29 cellular contexts compared by ENCODE assay signal in the genomic region with DNA sequence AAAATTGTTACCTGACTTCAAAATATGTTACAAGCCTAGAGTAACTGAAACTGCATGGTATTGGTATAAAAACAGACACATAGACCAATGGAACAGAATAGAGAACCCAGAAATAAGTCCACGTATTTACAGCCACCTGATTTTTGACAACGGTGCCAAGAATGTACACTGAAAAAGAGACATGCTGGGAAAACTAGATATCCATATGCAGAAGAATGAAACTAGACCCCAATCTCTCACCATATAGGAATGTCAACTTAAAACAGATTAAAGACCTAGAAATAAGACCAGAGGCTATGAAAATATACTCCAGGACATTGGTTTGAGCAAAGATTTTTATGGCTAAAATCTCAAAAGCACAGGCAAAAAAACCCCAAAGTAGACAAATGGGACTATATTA.
"Had no signal": no experiment of that assay in that cellular context is flagged by ENCODE, and none has a peak within 500 bp of the region (broad histone marks: within the 10 kb centered on the region; RNA-seq: fewer than 3 reads in every experiment).

No MANE protein-coding gene starts in this region.

- H3K9me3 Mint-ChIP-seq: activated CD4-positive, alpha-beta memory T cell treated with anti-CD3 and anti-CD28 coated beads for 36 hours; activated CD4-positive, alpha-beta T cell treated with anti-CD3 and anti-CD28 coated beads, Interleukin-2, amount 10 ng/mL, durations not matched to agents 24 days and 14 days; activated naive CD4-positive, alpha-beta T cell treated with anti-CD3 and anti-CD28 coated beads for 36 hours; activated naive CD4-positive, alpha-beta T cell treated with anti-CD3 and anti-CD28 coated beads, Interleukin-2, amount 50 U/mL, for 24 hours; activated naive CD8-positive, alpha-beta T cell treated with anti-CD3 and anti-CD28 coated beads for 36 hours; activated T-helper 1 cell treated with anti-CD3 and anti-CD28 coated beads, Interleukin-12 subunit alpha, Interleukin-12 subunit beta, Interleukin-2, Interleukin-4 antibody, amounts not matched to agents 30 ng/mL and 10 ng/mL and 1 ng/mL, durations not matched to agents 14 hours and 24 hours and 36 hours; activated T-helper 2 cell treated with anti-CD3 and anti-CD28 coated beads, Interferon-gamma antibody, Interleukin-2, Interleukin-4, amounts not matched to agents 10 μg/mL and 5 μg/mL and 100 μg/mL, durations not matched to agents 14 hours and 24 hours and 36 hours; brain; central memory CD8-positive, alpha-beta T cell had no signal

- H3K4me3 Mint-ChIP-seq: activated CD4-positive, alpha-beta memory T cell treated with anti-CD3 and anti-CD28 coated beads for 36 hours; activated CD4-positive, alpha-beta T cell treated with anti-CD3 and anti-CD28 coated beads for 36 hours; activated CD4-positive, alpha-beta T cell treated with anti-CD3 and anti-CD28 coated beads, Interleukin-2, amount 10 ng/mL, durations not matched to agents 24 days and 14 days; activated CD8-positive, alpha-beta memory T cell treated with anti-CD3 and anti-CD28 coated beads, Interleukin-2, amount 10 ng/mL, durations not matched to agents 7 days and 5 days; activated CD8-positive, alpha-beta T cell treated with anti-CD3 and anti-CD28 coated beads, Interleukin-2, amount 10 ng/mL, durations not matched to agents 7 days and 5 days; activated naive CD4-positive, alpha-beta T cell treated with anti-CD3 and anti-CD28 coated beads for 36 hours; activated naive CD4-positive, alpha-beta T cell treated with anti-CD3 and anti-CD28 coated beads, Interleukin-2, amount 50 U/mL, for 24 hours; activated naive CD8-positive, alpha-beta T cell treated with anti-CD3 and anti-CD28 coated beads for 36 hours; activated naive CD8-positive, alpha-beta T cell treated with anti-CD3 and anti-CD28 coated beads, Interleukin-2, amount 50 U/mL, for 24 hours; activated T-helper 1 cell treated with anti-CD3 and anti-CD28 coated beads, Interleukin-12 subunit alpha, Interleukin-12 subunit beta, Interleukin-2, Interleukin-4 antibody, amounts not matched to agents 30 ng/mL and 10 ng/mL and 1 ng/mL, durations not matched to agents 14 hours and 24 hours and 36 hours; brain; central memory CD8-positive, alpha-beta T cell had no signal

- H3K4me1 Mint-ChIP-seq: activated CD4-positive, alpha-beta T cell treated with anti-CD3 and anti-CD28 coated beads for 36 hours; activated naive CD4-positive, alpha-beta T cell treated with anti-CD3 and anti-CD28 coated beads, Interleukin-2, amount 50 U/mL, for 24 hours; activated naive CD8-positive, alpha-beta T cell treated with anti-CD3 and anti-CD28 coated beads for 36 hours; brain; central memory CD8-positive, alpha-beta T cell had no signal

- DNase-seq: activated CD4-positive, alpha-beta memory T cell treated with anti-CD3 and anti-CD28 coated beads for 36 hours; activated CD4-positive, alpha-beta T cell treated with anti-CD3 and anti-CD28 coated beads for 36 hours; activated CD4-positive, alpha-beta T cell treated with anti-CD3 and anti-CD28 coated beads, Interleukin-2, amount 10 ng/mL, durations not matched to agents 24 days and 14 days; activated CD4-positive, CD25-positive, alpha-beta regulatory T cell; activated CD4-positive, CD25-positive, alpha-beta regulatory T cell treated with anti-CD3 and anti-CD28 coated beads, Interleukin-2, amount 50 U/mL, for 72 hours; activated CD8-positive, alpha-beta memory T cell treated with anti-CD3 and anti-CD28 coated beads, Interleukin-2, amount 10 ng/mL, durations not matched to agents 7 days and 5 days; activated CD8-positive, alpha-beta memory T cell treated with anti-CD3 and anti-CD28 coated beads, Interleukin-2, amount 50 U/mL, for 4 hours; activated CD8-positive, alpha-beta T cell treated with anti-CD3 and anti-CD28 coated beads, Interleukin-2, amount 10 ng/mL, durations not matched to agents 7 days and 5 days; activated effector memory CD4-positive, alpha-beta T cell treated with anti-CD3 and anti-CD28 coated beads, Interleukin-2, amount 50 U/mL, for 16 hours; activated naive CD4-positive, alpha-beta T cell treated with anti-CD3 and anti-CD28 coated beads for 36 hours; activated naive CD8-positive, alpha-beta T cell treated with anti-CD3 and anti-CD28 coated beads for 36 hours; activated naive CD8-positive, alpha-beta T cell treated with anti-CD3 and anti-CD28 coated beads, Interleukin-2, amount 50 U/mL, for 24 hours; activated T-cell treated with anti-CD3 and anti-CD28 coated beads, Interleukin-2, amount 50 U/mL, for 1 hour; activated T-cell treated with anti-CD3 and anti-CD28 coated beads, Interleukin-2, amount 50 U/mL, for 48 hours; adrenal gland; amygdala; aorta; colonic mucosa; effector CD8-positive, alpha-beta T cell; esophagus squamous epithelium; head of caudate nucleus; hippocampal formation; T-helper 2 cell had no signal

- H3K27me3 ChIP-seq: adrenal gland, colonic mucosa, esophagus squamous epithelium had no signal

- H3K4me1 ChIP-seq: adrenal gland, colonic mucosa, esophagus squamous epithelium had no signal

- ATAC-seq: activated CD4-positive, alpha-beta T cell treated with anti-CD3 and anti-CD28 coated beads for 36 hours; activated CD8-positive, alpha-beta memory T cell treated with anti-CD3 and anti-CD28 coated beads, Interleukin-2, amount 10 ng/mL, durations not matched to agents 7 days and 5 days; activated CD8-positive, alpha-beta T cell treated with anti-CD3 and anti-CD28 coated beads, Interleukin-2, amount 10 ng/mL, durations not matched to agents 7 days and 5 days; activated naive CD8-positive, alpha-beta T cell treated with anti-CD3 and anti-CD28 coated beads, Interleukin-2, amount 50 U/mL, for 24 hours had no signal

- H3K27ac Mint-ChIP-seq: activated CD4-positive, alpha-beta memory T cell treated with anti-CD3 and anti-CD28 coated beads for 36 hours; activated CD4-positive, alpha-beta T cell treated with anti-CD3 and anti-CD28 coated beads for 36 hours; activated CD4-positive, alpha-beta T cell treated with anti-CD3 and anti-CD28 coated beads, Interleukin-2, amount 10 ng/mL, durations not matched to agents 24 days and 14 days; activated CD8-positive, alpha-beta memory T cell treated with anti-CD3 and anti-CD28 coated beads, Interleukin-2, amount 10 ng/mL, durations not matched to agents 7 days and 5 days; activated CD8-positive, alpha-beta T cell treated with anti-CD3 and anti-CD28 coated beads, Interleukin-2, amount 10 ng/mL, durations not matched to agents 7 days and 5 days; activated naive CD4-positive, alpha-beta T cell treated with anti-CD3 and anti-CD28 coated beads for 36 hours; activated naive CD4-positive, alpha-beta T cell treated with anti-CD3 and anti-CD28 coated beads, Interleukin-2, amount 50 U/mL, for 24 hours; activated naive CD8-positive, alpha-beta T cell treated with anti-CD3 and anti-CD28 coated beads for 36 hours; activated naive CD8-positive, alpha-beta T cell treated with anti-CD3 and anti-CD28 coated beads, Interleukin-2, amount 50 U/mL, for 24 hours; activated T-helper 1 cell treated with anti-CD3 and anti-CD28 coated beads, Interleukin-12 subunit alpha, Interleukin-12 subunit beta, Interleukin-2, Interleukin-4 antibody, amounts not matched to agents 30 ng/mL and 10 ng/mL and 1 ng/mL, durations not matched to agents 14 hours and 24 hours and 36 hours; activated T-helper 2 cell treated with anti-CD3 and anti-CD28 coated beads, Interferon-gamma antibody, Interleukin-2, Interleukin-4, amounts not matched to agents 10 μg/mL and 5 μg/mL and 100 μg/mL, durations not matched to agents 14 hours and 24 hours and 36 hours; brain had no signal

- H3K4me3 ChIP-seq: adrenal gland, colonic mucosa, esophagus squamous epithelium had no signal

- H3K27me3 Mint-ChIP-seq: activated CD4-positive, alpha-beta memory T cell treated with anti-CD3 and anti-CD28 coated beads for 36 hours; activated CD4-positive, alpha-beta T cell treated with anti-CD3 and anti-CD28 coated beads for 36 hours; activated naive CD4-positive, alpha-beta T cell treated with anti-CD3 and anti-CD28 coated beads, Interleukin-2, amount 50 U/mL, for 24 hours; activated naive CD8-positive, alpha-beta T cell treated with anti-CD3 and anti-CD28 coated beads for 36 hours; activated naive CD8-positive, alpha-beta T cell treated with anti-CD3 and anti-CD28 coated beads, Interleukin-2, amount 50 U/mL, for 24 hours; brain had no signal

- H3K27ac ChIP-seq: adrenal gland, colonic mucosa, epithelial cell of prostate, esophagus squamous epithelium had no signal

- H3K36me3 Mint-ChIP-seq: activated CD4-positive, alpha-beta memory T cell treated with anti-CD3 and anti-CD28 coated beads for 36 hours; activated CD8-positive, alpha-beta memory T cell treated with anti-CD3 and anti-CD28 coated beads, Interleukin-2, amount 10 ng/mL, durations not matched to agents 7 days and 5 days; activated naive CD4-positive, alpha-beta T cell treated with anti-CD3 and anti-CD28 coated beads, Interleukin-2, amount 50 U/mL, for 24 hours; activated naive CD8-positive, alpha-beta T cell treated with anti-CD3 and anti-CD28 coated beads for 36 hours had no signal

- H3K9me3 ChIP-seq: adrenal gland, colonic mucosa, esophagus squamous epithelium had no signal
